Comparison of ENCODE assay signal across 11 cellular contexts in genomic region chr17:2057714-2058520, GRCh38. TPM values are rescaled to one million over a fixed set of nuclear protein-coding genes. Genes with fewer than 3 reads are reported as not detected.
DNase-seq lines count a peak whose midpoint lies in the region; ATAC-seq and TF ChIP-seq lines count a peak whose summit lies in the region.
"Had no signal": no experiment of that assay in that cellular context is flagged by ENCODE, and none has a peak within 500 bp of the region (broad histone marks: within the 10 kb centered on the region; RNA-seq: fewer than 3 reads in every experiment).

No MANE protein-coding gene starts in this region.

- peaks cover 64% of the 10 kb centered on the region for H3K27me3 Mint-ChIP-seq in nephron (ENCODE audit: low read depth)

- DNase-seq in AG04450 (ENCODE audit: low read depth, low spot score) (no peak), HCT116 (ENCODE audit: low read depth, low spot score) (no peak), dorsolateral prefrontal cortex (no peak), hippocampal formation (lab: John Stamatoyannopoulos, UW) (no peak), OCI-M2 (lab: John Stamatoyannopoulos, UW; ENCODE audit: unreplicated experiment) (no peak)
- DNase-seq: COR-L47, NCI-H2171 treated with DMSO at 0.1 percent for 48 hours had no signal

- peaks cover 37% of the 10 kb centered on the region for H3K4me1 Mint-ChIP-seq in nephron

- H3K36me3 Mint-ChIP-seq in nephron (ENCODE audit: low read depth): peaks cover 35% of the 10 kb centered on the region

- intact Hi-C loops in HCT116 (cut with micrococcal nuclease): loop anchor here (1.0 kb wide), 1 partner anchor 186 kb away; no protein-coding TSS in a partner anchor
- intact Hi-C loops in dorsolateral prefrontal cortex (cut with DNase I): no loop called here

- CTCF ChIA-PET in AG04450 (lab: Charles Lee) (interaction anchor here (0.5 to 3.8 kb wide), 8 partner anchors 10 to 231 kb away, joined by 3 to 34 read pairs (median 4); no protein-coding TSS in a partner anchor), HCT116 (lab: Charles Lee) (interaction anchor here (0.8 to 8.0 kb wide), 17 partner anchors 8 to 358 kb away, joined by 3 to 200 read pairs (median 4); partner anchors contain the start of gene TSR1)

- no peaks in the 10 kb centered on the region for H4K20me1 ChIP-seq in HCT116 (ENCODE audit: insufficient read depth)

- peak overlapping the region; percentile 74 to 79 (median 78) for H3K4me3 Mint-ChIP-seq in nephron
- H3K4me3 Mint-ChIP-seq: T-cell had no signal

- peak overlapping the region; percentile 69; the same call in 1 of the 2 replicates for H3K4me2 ChIP-seq in HCT116 (ENCODE audit: low read length)

- ATAC-seq in HCT116: no peak
- no peak for ATAC-seq in SK-N-SH treated with all-trans-retinoic acid at 6 μM for 48 hours
- no peak for ATAC-seq in GM19023 (IDR thresholded peaks at IDR 0.05; ENCODE audit: unreplicated experiment)
- ATAC-seq: T-cell had no signal

- H2AFZ ChIP-seq in HCT116 (ENCODE audit: low read depth, low read length, poor library complexity, severe bottlenecking): no peak overlapping the region

- POLR2A ChIA-PET in AG04450 (lab: Yijun Ruan, JAX): interaction anchor here (0.5 to 2.1 kb wide), 9 partner anchors 10 to 279 kb away, joined by 3 to 9 read pairs (median 4); partner anchors contain the start of gene TSR1
- POLR2A ChIA-PET in HCT116 (lab: Charles Lee): no interaction called here

- H3K79me2 ChIP-seq in HCT116 (ENCODE audit: insufficient read depth, low read length): no peaks in the 10 kb centered on the region

- no peaks in the 10 kb centered on the region for H3K27me3 ChIP-seq in AG04450 (ENCODE audit: control insufficient read depth, insufficient read depth, low read length)
- no peaks in the 10 kb centered on the region for H3K27me3 ChIP-seq in HCT116 (ENCODE audit: insufficient read depth, low read length)
- peaks cover 0 to 49% (median 0%) of the 10 kb centered on the region in 45 donors for H3K27me3 ChIP-seq in dorsolateral prefrontal cortex

- RAD21 ChIA-PET in HCT116 (lab: Charles Lee; ENCODE audit: low non-redundant PET in 1 of 2, low total read pairs in 2 of 2, uncharacterized antibody in 2 of 2, unreplicated experiment in 2 of 2): interaction anchor here (1.1 to 2.1 kb wide), 3 partner anchors 149 to 187 kb away, joined by 5 to 21 read pairs (median 20); no protein-coding TSS in a partner anchor

- no peak overlapping the region for H3K9ac ChIP-seq in HCT116 (ENCODE audit: low read length)

- H3K4me3 ChIP-seq in AG04450 (ENCODE audit: low read depth, low read length): peak overlapping the region; percentile 72
- no peak overlapping the region for H3K4me3 ChIP-seq in HCT116 (replicated peaks in 1 of 2; ENCODE audit: low read depth in 1 of 2, low read length in 2 of 2)
- peak overlapping the region in 28 of 59 donors; percentile 1 to 70 (median 34) for H3K4me3 ChIP-seq in dorsolateral prefrontal cortex

- no peak for TF ChIP-seq POLR2A in HCT116 (IDR thresholded peaks at IDR 0.05; ENCODE audit: borderline replicate concordance, extremely low read depth, insufficient read depth, insufficient read length)

- H3K9me2 ChIP-seq in HCT116 (ENCODE audit: insufficient read depth): no peaks in the 10 kb centered on the region

- BruUV-seq in HCT116 (replicated peaks; lab: Mats Ljungman, UMichigan): no TSS peak

- H3K9me3 Mint-ChIP-seq in nephron: no peaks in the 10 kb centered on the region
- H3K9me3 Mint-ChIP-seq: T-cell had no signal

- TF ChIP-seq CTCF in AG04450 (IDR thresholded peaks at IDR 0.05; ENCODE audit: low read depth, low read length) (no peak), HCT116 (IDR thresholded peaks at IDR 0.05 in 2 of 3, conservative IDR thresholded peaks at IDR 0.05 in 1 of 3; ENCODE audit: borderline replicate concordance in 1 of 3, insufficient read depth in 1 of 3, low read depth in 2 of 3, low read length in 2 of 3) (no peak), dorsolateral prefrontal cortex (IDR thresholded peaks at IDR 0.05 in 54 of 56, conservative IDR thresholded peaks at IDR 0.05 in 2 of 56; ENCODE audit: low read depth in 1 of 56, partially characterized antibody in 56 of 56) (no peak), nephron (IDR thresholded peaks at IDR 0.05; ENCODE audit: unreplicated experiment in 3 of 3) (no peak)

- peak overlapping the region; percentile 64 to 81 (median 65) for H3K27ac Mint-ChIP-seq in nephron
- H3K27ac Mint-ChIP-seq: T-cell had no signal

- peaks cover 6% of the 10 kb centered on the region; the same call in 1 of the 2 replicates for H3K9me3 ChIP-seq in AG04450 (ENCODE audit: control insufficient read depth, insufficient read depth, low read length)
- H3K9me3 ChIP-seq in HCT116 (ENCODE audit: control insufficient read depth in 1 of 2, insufficient read depth in 1 of 2, low read depth in 1 of 2, low read length in 2 of 2): no peaks in the 10 kb centered on the region

- H3K27ac ChIP-seq in AG04450 (ENCODE audit: low read depth, low read length): peak overlapping the region; percentile 57
- no peak overlapping the region for H3K27ac ChIP-seq in HCT116 (ENCODE audit: low read depth, low read length)
- peak overlapping the region in 31 of 59 donors; percentile 9 to 86 (median 67) for H3K27ac ChIP-seq in dorsolateral prefrontal cortex

- peaks cover 0 to 21% of the 10 kb centered on the region in 2 experiments; a peak in 3 of 4 replicates for H3K4me1 ChIP-seq in HCT116 (ENCODE audit: control insufficient read depth in 1 of 2, insufficient read depth in 2 of 2, low read length in 2 of 2)

- no peak for TF ChIP-seq RAD21 in HCT116 (IDR thresholded peaks at IDR 0.05; ENCODE audit: low read depth)

- H3K36me3 ChIP-seq in HCT116 (ENCODE audit: control insufficient read depth in 1 of 2, insufficient read depth in 2 of 2, low read length in 2 of 2): no peaks in the 10 kb centered on the region

TF ChIP-seq in HCT116, 20 proteins besides CTCF, POLR2A, EP300 and RAD21 (continues in another document):
- TF ChIP-seq FOSL1 (IDR thresholded peaks at IDR 0.05; ENCODE audit: low read depth) (no peak), SRF (IDR thresholded peaks at IDR 0.05; ENCODE audit: low read depth) (no peak)

TF ChIP-seq in SK-N-SH treated with all-trans-retinoic acid at 6 μM for 48 hours, 23 proteins besides CTCF, POLR2A, EP300 and RAD21:
- TF ChIP-seq ARNTL (CRISPR knock-in tag; IDR thresholded peaks at IDR 0.05; ENCODE audit: borderline replicate concordance, low read depth) (no peak), CSDC2 (CRISPR knock-in tag; IDR thresholded peaks at IDR 0.05) (no peak), SNAI2 (CRISPR knock-in tag; IDR thresholded peaks at IDR 0.05) (no peak), ZNF8 (CRISPR knock-in tag; IDR thresholded peaks at IDR 0.05) (no peak), OSR1 (CRISPR knock-in tag; IDR thresholded peaks at IDR 0.05) (no peak), ESRRG (CRISPR knock-in tag; IDR thresholded peaks at IDR 0.05) (no peak), PPARA (CRISPR knock-in tag; IDR thresholded peaks at IDR 0.05; ENCODE audit: borderline replicate concordance) (no peak)

RNA-seq across cellular contexts. Expression of gene HIC1, which starts 3.0 kb away (rescaled TPM):
- 12.7 and 14.4 TPM in 2 replicates for polyA plus RNA-seq in AG04450 (2011; rRNA removed)
- polyA minus RNA-seq in AG04450 (2011; rRNA and poly(A)+ RNA removed): 13.7 and 15.8 TPM in 2 replicates
- total RNA-seq in HCT116 (2021; ENCODE audit: unreplicated experiment) (0.64 TPM), dorsolateral prefrontal cortex (10 to 100 TPM in 18 of 120 experiments, 1 to 10 TPM in 102; 1.6 to 17.4 (median 6.5) TPM)
- polyA plus RNA-seq in HCT116 (2012): 0.21 and 0.52 TPM in 2 replicates

RNA-seq across cellular contexts. Expression of gene OVCA2, which starts 16.1 kb away (rescaled TPM):
- polyA plus RNA-seq in AG04450 (2011; rRNA removed): 38.0 and 45.0 TPM in 2 replicates
- 16.8 and 18.1 TPM in 2 replicates for polyA minus RNA-seq in AG04450 (2011; rRNA and poly(A)+ RNA removed)
- total RNA-seq in HCT116 (2021; ENCODE audit: unreplicated experiment) (27.3 TPM), dorsolateral prefrontal cortex (10 to 100 TPM in 108 of 120 experiments, 1 to 10 TPM in 12; 6.6 to 29.4 (median 16.4) TPM)
- 20.7 and 32.4 TPM in 2 replicates for polyA plus RNA-seq in HCT116 (2012)

RNA-seq across cellular contexts. Expression of gene DPH1, which starts 28.0 kb away (rescaled TPM):
- polyA plus RNA-seq in AG04450 (2011; rRNA removed): 25.3 and 29.9 TPM in 2 replicates
- polyA minus RNA-seq in AG04450 (2011; rRNA and poly(A)+ RNA removed): 27.5 and 45.4 TPM in 2 replicates
- 47.2 TPM for total RNA-seq in HCT116 (2021; ENCODE audit: unreplicated experiment)
- 32.3 and 37.2 TPM in 2 replicates for polyA plus RNA-seq in HCT116 (2012)
- 100 to 1,000 TPM in 30 of 120 experiments, 10 to 100 TPM in 90; 57.6 to 158 (median 87.2) TPM for total RNA-seq in dorsolateral prefrontal cortex

RNA-seq across cellular contexts. Expression of gene RTN4RL1, which starts 32.8 kb away (rescaled TPM):
- polyA plus RNA-seq in AG04450 (2011; rRNA removed): 0.02 and 0.04 TPM in 2 replicates
- not detected in 2 replicates for polyA minus RNA-seq in AG04450 (2011; rRNA and poly(A)+ RNA removed)
- total RNA-seq in HCT116 (2021; ENCODE audit: unreplicated experiment): 3.7 TPM
- polyA plus RNA-seq in HCT116 (2012): 1.5 and 1.7 TPM in 2 replicates
- 10 to 100 TPM in 119 of 120 experiments, 1 to 10 TPM in 1; 4.8 to 43.6 (median 22.0) TPM for total RNA-seq in dorsolateral prefrontal cortex
